Comparison of ENCODE assay signal across 22 cellular contexts in genomic region chr16:12925026-12925425, GRCh38. TPM values are rescaled to one million over a fixed set of nuclear protein-coding genes. Genes with fewer than 3 reads are reported as not detected.
DNase-seq lines count a peak whose midpoint lies in the region; ATAC-seq, FAIRE-seq and TF ChIP-seq lines count a peak whose summit lies in the region.
"Had no signal": no experiment of that assay in that cellular context is flagged by ENCODE, and none has a peak within 500 bp of the region (broad histone marks: within the 10 kb centered on the region; RNA-seq: fewer than 3 reads in every experiment).

No MANE protein-coding gene starts in this region.

- POLR2A ChIA-PET in WTC11 (lab: Charles Lee), result no interaction called here

- H3K27me3 Mint-ChIP-seq in WTC11 (ENCODE audit: low read depth), result no peaks in the 10 kb centered on the region

- TF ChIP-seq POLR2A in GM12892 (IDR thresholded peaks at IDR 0.05; ENCODE audit: low read depth, low read length), result no peak

- H3K4me3 Mint-ChIP-seq in WTC11, result no peak overlapping the region
- H3K4me3 Mint-ChIP-seq: B cell; CD4-positive, alpha-beta T cell; CD8-positive, alpha-beta T cell had no signal

- H3K4me1 Mint-ChIP-seq in WTC11, result no peaks in the 10 kb centered on the region
- H3K4me1 Mint-ChIP-seq: B cell had no signal

- no peak for FAIRE-seq in GM12892 (lab: Jason Lieb, UNC)
- FAIRE-seq: A549, D721Med, G401.6, GM12891, GM18507 had no signal

- peak; percentile 45 for DNase-seq in NCI-H82 (lab: John Stamatoyannopoulos, UW)
- DNase-seq in NCI-H82 treated with DMSO at 0.1 percent for 48 hours (lab: John Stamatoyannopoulos, UW; ENCODE audit: unreplicated experiment), result no peak
- DNase-seq in WTC11 (ENCODE audit: low spot score), result no peak
- peak; percentile 28 for DNase-seq in myocyte (ENCODE audit: low read depth)
- no peak for DNase-seq in H7
- no peak for DNase-seq in GM12892 (ENCODE audit: insufficient read length)
- DNase-seq: AML-193; Caco-2; Calu3; CD4-positive, alpha-beta T cell; CD8-positive, alpha-beta T cell; DMS79 treated with DMSO at 0.1 percent for 48 hours; GF-D8 had no signal

- peaks cover 13% of the 10 kb centered on the region for H3K36me3 Mint-ChIP-seq in WTC11
- H3K36me3 Mint-ChIP-seq: CD8-positive, alpha-beta T cell had no signal

- no peak overlapping the region for H3K4me3 ChIP-seq in H7 (ENCODE audit: insufficient read depth, low read depth, low read length)
- H3K4me3 ChIP-seq: A549; BLaER1 treated with 17β-estradiol and CSF1 and Interleukin-3, amounts not matched to agents 10 nM and 100 nM had no signal

- CTCF ChIA-PET in WTC11 (lab: Charles Lee), result no interaction called here

- no peaks in the 10 kb centered on the region for H3K36me3 ChIP-seq in H7 (replicated peaks; ENCODE audit: control insufficient read depth, insufficient read depth, low read length)
- H3K36me3 ChIP-seq: BLaER1 treated with 17β-estradiol and CSF1 and Interleukin-3, amounts not matched to agents 10 nM and 100 nM had no signal

- 0 out of 2 replicates have a peak overlapping the region, but pooled peaks have one; percentile 26 for H3K27ac Mint-ChIP-seq in WTC11
- H3K27ac Mint-ChIP-seq: B cell; CD4-positive, alpha-beta T cell; CD8-positive, alpha-beta T cell had no signal

- TF ChIP-seq CTCF in WTC11 (IDR thresholded peaks at IDR 0.05), result no peak

- peaks cover 7% of the 10 kb centered on the region for H3K9me3 Mint-ChIP-seq in WTC11

- no peaks in the 10 kb centered on the region for H3K27me3 ChIP-seq in H7 (ENCODE audit: control insufficient read depth, insufficient read depth, low read length)
- H3K27me3 ChIP-seq: BLaER1 treated with 17β-estradiol and CSF1 and Interleukin-3, amounts not matched to agents 10 nM and 100 nM had no signal

- ATAC-seq in WTC11 (no peak), GM21447 (IDR thresholded peaks at IDR 0.05; ENCODE audit: unreplicated experiment) (no peak)
- ATAC-seq: A549; CD8-positive, alpha-beta T cell had no signal

TF ChIP-seq in WTC11, 78 proteins besides CTCF, POLR2A, EP300 and RAD21 (continues in another document):
- no peak for TF ChIP-seq ELF4 (CRISPR knock-in tag; IDR thresholded peaks at IDR 0.05; ENCODE audit: low read depth)
- TF ChIP-seq ARID4B (CRISPR knock-in tag; IDR thresholded peaks at IDR 0.05; ENCODE audit: borderline replicate concordance), result no peak
- no peak for TF ChIP-seq OVOL2 (CRISPR knock-in tag; IDR thresholded peaks at IDR 0.05; ENCODE audit: borderline replicate concordance)
- TF ChIP-seq STAT6 (CRISPR knock-in tag; conservative IDR thresholded peaks at IDR 0.05; ENCODE audit: low read depth), result no peak
- no peak for TF ChIP-seq ZSCAN18 (CRISPR knock-in tag; IDR thresholded peaks at IDR 0.05)
- no peak for TF ChIP-seq GRHL2 (CRISPR knock-in tag; IDR thresholded peaks at IDR 0.05; ENCODE audit: insufficient replicate concordance, severe bottlenecking)
- TF ChIP-seq FOXJ3 (CRISPR knock-in tag; IDR thresholded peaks at IDR 0.05; ENCODE audit: borderline replicate concordance), result no peak
- TF ChIP-seq ZBTB43 (CRISPR knock-in tag; IDR thresholded peaks at IDR 0.05), result no peak
- no peak for TF ChIP-seq ZMAT4 (CRISPR knock-in tag; IDR thresholded peaks at IDR 0.05)
- TF ChIP-seq GABPB1 (CRISPR knock-in tag; IDR thresholded peaks at IDR 0.05), result no peak
- no peak for TF ChIP-seq NR3C1 (CRISPR knock-in tag; conservative IDR thresholded peaks at IDR 0.05; ENCODE audit: low read depth)
- no peak for TF ChIP-seq ESRRA (CRISPR knock-in tag; IDR thresholded peaks at IDR 0.05; ENCODE audit: borderline replicate concordance)
- TF ChIP-seq CDX4 (CRISPR knock-in tag; IDR thresholded peaks at IDR 0.05; ENCODE audit: borderline replicate concordance), result no peak

RNA-seq across cellular contexts. Expression of gene SHISA9, which starts 23.6 kb away (rescaled TPM):
- total RNA-seq in WTC11 (2021) (37.5 to 39.3 TPM (median 38.8 TPM) in 3 replicates), myocyte (15.5 and 15.9 TPM in 2 replicates)
- 31.5 TPM for polyA plus RNA-seq in myocyte (2012)
- total RNA-seq in H7 (2014; rRNA removed; shearing (Covaris generic)), result 7.7 and 11.6 TPM in 2 replicates
- 0.04 TPM for polyA plus RNA-seq in GM12892 (2012; ENCODE audit: missing spikeins)
- total RNA-seq: Calu3; CD4-positive, alpha-beta T cell had no signal
- polyA plus RNA-seq: BJ had no signal

Comparison
In these comparisons a context has a peak if more than half of its experiments do, and no peak if none do; other contexts are left out.
1. DNase-seq: peak in NCI-H82 (single experiment) and myocyte (single experiment); none in NCI-H82 treated with DMSO at 0.1 percent for 48 hours (single experiment), WTC11 (single experiment), H7 (single experiment) and GM12892 (single experiment).